1 cellular context compared by ENCODE assay signal in the genomic region with DNA sequence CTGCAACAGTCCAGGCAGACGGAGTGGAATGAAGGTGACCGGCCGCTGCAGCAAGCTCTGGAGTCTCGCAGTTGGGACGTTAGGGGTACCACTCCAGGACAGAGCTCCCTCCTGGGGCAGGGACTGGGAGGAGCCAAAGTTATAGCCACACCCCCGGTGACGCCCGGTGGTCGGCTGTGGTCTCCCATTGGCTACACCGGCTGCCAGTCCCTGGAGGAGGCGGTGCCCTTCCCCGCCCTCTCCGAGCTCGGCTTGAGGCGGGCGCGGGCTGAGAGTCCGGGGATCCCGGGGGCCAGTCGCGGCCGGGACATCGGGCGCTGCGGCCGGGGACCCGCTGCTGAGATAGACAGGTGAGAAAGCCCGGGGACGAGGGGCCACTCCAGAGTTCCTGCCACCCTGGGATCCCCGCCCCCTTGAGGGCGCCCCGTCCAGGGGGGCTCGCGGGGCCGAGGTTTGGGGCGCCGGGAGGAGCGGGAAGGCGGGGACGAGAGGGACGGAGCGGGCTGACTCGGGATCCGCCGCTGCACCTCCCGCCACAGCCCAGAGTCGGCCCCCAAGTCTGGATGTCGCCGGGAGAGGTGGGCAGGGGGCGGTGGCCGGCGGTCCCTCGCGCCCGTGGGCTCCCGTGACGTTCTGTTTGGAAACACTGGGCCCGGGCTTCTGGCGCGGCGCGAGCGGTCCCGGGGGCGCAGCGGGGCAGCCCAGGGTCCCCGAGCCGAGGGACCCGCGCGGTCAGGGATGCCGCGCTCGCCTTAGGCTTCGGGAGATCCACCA.
TF ChIP-seq lines count a peak whose summit lies in the region.

A gene (plus strand): TSS at position 231 of the 774 bp plus-strand sequence. CDS start 7,414 bp downstream, outside the sequence.

TF ChIP-seq in HEK293, 187 proteins besides CTCF, POLR2A, EP300 and RAD21 (continued from another document):
- TF ChIP-seq, protein P1, sequence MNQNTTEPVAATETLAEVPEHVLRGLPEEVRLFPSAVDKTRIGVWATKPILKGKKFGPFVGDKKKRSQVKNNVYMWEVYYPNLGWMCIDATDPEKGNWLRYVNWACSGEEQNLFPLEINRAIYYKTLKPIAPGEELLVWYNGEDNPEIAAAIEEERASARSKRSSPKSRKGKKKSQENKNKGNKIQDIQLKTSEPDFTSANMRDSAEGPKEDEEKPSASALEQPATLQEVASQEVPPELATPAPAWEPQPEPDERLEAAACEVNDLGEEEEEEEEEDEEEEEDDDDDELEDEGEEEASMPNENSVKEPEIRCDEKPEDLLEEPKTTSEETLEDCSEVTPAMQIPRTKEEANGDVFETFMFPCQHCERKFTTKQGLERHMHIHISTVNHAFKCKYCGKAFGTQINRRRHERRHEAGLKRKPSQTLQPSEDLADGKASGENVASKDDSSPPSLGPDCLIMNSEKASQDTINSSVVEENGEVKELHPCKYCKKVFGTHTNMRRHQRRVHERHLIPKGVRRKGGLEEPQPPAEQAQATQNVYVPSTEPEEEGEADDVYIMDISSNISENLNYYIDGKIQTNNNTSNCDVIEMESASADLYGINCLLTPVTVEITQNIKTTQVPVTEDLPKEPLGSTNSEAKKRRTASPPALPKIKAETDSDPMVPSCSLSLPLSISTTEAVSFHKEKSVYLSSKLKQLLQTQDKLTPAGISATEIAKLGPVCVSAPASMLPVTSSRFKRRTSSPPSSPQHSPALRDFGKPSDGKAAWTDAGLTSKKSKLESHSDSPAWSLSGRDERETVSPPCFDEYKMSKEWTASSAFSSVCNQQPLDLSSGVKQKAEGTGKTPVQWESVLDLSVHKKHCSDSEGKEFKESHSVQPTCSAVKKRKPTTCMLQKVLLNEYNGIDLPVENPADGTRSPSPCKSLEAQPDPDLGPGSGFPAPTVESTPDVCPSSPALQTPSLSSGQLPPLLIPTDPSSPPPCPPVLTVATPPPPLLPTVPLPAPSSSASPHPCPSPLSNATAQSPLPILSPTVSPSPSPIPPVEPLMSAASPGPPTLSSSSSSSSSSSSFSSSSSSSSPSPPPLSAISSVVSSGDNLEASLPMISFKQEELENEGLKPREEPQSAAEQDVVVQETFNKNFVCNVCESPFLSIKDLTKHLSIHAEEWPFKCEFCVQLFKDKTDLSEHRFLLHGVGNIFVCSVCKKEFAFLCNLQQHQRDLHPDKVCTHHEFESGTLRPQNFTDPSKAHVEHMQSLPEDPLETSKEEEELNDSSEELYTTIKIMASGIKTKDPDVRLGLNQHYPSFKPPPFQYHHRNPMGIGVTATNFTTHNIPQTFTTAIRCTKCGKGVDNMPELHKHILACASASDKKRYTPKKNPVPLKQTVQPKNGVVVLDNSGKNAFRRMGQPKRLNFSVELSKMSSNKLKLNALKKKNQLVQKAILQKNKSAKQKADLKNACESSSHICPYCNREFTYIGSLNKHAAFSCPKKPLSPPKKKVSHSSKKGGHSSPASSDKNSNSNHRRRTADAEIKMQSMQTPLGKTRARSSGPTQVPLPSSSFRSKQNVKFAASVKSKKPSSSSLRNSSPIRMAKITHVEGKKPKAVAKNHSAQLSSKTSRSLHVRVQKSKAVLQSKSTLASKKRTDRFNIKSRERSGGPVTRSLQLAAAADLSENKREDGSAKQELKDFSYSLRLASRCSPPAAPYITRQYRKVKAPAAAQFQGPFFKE (tag by site-specific recombination; IDR thresholded peaks at IDR 0.05; ENCODE audit: borderline replicate concordance) = no peak
- TF ChIP-seq, protein P2, sequence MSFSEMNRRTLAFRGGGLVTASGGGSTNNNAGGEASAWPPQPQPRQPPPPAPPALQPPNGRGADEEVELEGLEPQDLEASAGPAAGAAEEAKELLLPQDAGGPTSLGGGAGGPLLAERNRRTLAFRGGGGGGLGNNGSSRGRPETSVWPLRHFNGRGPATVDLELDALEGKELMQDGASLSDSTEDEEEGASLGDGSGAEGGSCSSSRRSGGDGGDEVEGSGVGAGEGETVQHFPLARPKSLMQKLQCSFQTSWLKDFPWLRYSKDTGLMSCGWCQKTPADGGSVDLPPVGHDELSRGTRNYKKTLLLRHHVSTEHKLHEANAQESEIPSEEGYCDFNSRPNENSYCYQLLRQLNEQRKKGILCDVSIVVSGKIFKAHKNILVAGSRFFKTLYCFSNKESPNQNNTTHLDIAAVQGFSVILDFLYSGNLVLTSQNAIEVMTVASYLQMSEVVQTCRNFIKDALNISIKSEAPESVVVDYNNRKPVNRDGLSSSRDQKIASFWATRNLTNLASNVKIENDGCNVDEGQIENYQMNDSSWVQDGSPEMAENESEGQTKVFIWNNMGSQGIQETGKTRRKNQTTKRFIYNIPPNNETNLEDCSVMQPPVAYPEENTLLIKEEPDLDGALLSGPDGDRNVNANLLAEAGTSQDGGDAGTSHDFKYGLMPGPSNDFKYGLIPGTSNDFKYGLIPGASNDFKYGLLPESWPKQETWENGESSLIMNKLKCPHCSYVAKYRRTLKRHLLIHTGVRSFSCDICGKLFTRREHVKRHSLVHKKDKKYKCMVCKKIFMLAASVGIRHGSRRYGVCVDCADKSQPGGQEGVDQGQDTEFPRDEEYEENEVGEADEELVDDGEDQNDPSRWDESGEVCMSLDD (tag by site-specific recombination; IDR thresholded peaks at IDR 0.05) = peak; percentile 85
- TF ChIP-seq PRDM1 (tag by site-specific recombination; IDR thresholded peaks at IDR 0.05) (no peak), ZNF112 (tag by site-specific recombination; IDR thresholded peaks at IDR 0.05) (no peak), ZNF239 (tag by site-specific recombination; IDR thresholded peaks at IDR 0.05) (no peak), ZNF335 (tag by site-specific recombination; conservative IDR thresholded peaks at IDR 0.05) (peak; percentile 90), ZNF777 (tag by site-specific recombination; IDR thresholded peaks at IDR 0.05; ENCODE audit: borderline replicate concordance) (peak; percentile 42; the same call in 1 of the 2 replicates), ZEB2 (tag by site-specific recombination; IDR thresholded peaks at IDR 0.05) (peak; percentile 48; the same call in 1 of the 2 replicates), SP2 (tag by site-specific recombination; IDR thresholded peaks at IDR 0.05) (peak; percentile 84), ZNF404 (tag by site-specific recombination; IDR thresholded peaks at IDR 0.05) (no peak), HOXD13 (CRISPR knock-in tag; IDR thresholded peaks at IDR 0.05; ENCODE audit: borderline replicate concordance) (no peak), ZBTB48 (tag by site-specific recombination; IDR thresholded peaks at IDR 0.05) (peak; percentile 65), ZNF530 (tag by site-specific recombination; IDR thresholded peaks at IDR 0.05; ENCODE audit: low read depth) (no peak), ZNF48 (tag by site-specific recombination; IDR thresholded peaks at IDR 0.05) (no peak), BCL11B (tag by site-specific recombination; IDR thresholded peaks at IDR 0.05; ENCODE audit: low read depth) (no peak), ZBTB20 (tag by site-specific recombination; IDR thresholded peaks at IDR 0.05) (peak; percentile 68; the same call in 1 of the 2 replicates), SCRT2 (tag by site-specific recombination; IDR thresholded peaks at IDR 0.05) (no peak), ZIC2 (tag by site-specific recombination; IDR thresholded peaks at IDR 0.05) (no peak), TRIM28 (IDR thresholded peaks at IDR 0.05; ENCODE audit: borderline replicate concordance, low read length) (0 out of 2 replicates have a peak, but pooled peaks have one; percentile 2), ZNF19 (tag by site-specific recombination; IDR thresholded peaks at IDR 0.05; ENCODE audit: low read depth) (no peak), GLIS2 (tag by site-specific recombination; IDR thresholded peaks at IDR 0.05) (peak; percentile 88), KLF10 (tag by site-specific recombination; IDR thresholded peaks at IDR 0.05) (peak; percentile 18; the same call in 1 of the 2 replicates), ZNF624 (tag by site-specific recombination; IDR thresholded peaks at IDR 0.05) (no peak), ZNF138 (tag by site-specific recombination; IDR thresholded peaks at IDR 0.05; ENCODE audit: borderline replicate concordance) (no peak)
- TF ChIP-seq, protein P3, sequence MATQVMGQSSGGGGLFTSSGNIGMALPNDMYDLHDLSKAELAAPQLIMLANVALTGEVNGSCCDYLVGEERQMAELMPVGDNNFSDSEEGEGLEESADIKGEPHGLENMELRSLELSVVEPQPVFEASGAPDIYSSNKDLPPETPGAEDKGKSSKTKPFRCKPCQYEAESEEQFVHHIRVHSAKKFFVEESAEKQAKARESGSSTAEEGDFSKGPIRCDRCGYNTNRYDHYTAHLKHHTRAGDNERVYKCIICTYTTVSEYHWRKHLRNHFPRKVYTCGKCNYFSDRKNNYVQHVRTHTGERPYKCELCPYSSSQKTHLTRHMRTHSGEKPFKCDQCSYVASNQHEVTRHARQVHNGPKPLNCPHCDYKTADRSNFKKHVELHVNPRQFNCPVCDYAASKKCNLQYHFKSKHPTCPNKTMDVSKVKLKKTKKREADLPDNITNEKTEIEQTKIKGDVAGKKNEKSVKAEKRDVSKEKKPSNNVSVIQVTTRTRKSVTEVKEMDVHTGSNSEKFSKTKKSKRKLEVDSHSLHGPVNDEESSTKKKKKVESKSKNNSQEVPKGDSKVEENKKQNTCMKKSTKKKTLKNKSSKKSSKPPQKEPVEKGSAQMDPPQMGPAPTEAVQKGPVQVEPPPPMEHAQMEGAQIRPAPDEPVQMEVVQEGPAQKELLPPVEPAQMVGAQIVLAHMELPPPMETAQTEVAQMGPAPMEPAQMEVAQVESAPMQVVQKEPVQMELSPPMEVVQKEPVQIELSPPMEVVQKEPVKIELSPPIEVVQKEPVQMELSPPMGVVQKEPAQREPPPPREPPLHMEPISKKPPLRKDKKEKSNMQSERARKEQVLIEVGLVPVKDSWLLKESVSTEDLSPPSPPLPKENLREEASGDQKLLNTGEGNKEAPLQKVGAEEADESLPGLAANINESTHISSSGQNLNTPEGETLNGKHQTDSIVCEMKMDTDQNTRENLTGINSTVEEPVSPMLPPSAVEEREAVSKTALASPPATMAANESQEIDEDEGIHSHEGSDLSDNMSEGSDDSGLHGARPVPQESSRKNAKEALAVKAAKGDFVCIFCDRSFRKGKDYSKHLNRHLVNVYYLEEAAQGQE (tag by site-specific recombination; IDR thresholded peaks at IDR 0.05) = no peak
- TF ChIP-seq, protein P4, sequence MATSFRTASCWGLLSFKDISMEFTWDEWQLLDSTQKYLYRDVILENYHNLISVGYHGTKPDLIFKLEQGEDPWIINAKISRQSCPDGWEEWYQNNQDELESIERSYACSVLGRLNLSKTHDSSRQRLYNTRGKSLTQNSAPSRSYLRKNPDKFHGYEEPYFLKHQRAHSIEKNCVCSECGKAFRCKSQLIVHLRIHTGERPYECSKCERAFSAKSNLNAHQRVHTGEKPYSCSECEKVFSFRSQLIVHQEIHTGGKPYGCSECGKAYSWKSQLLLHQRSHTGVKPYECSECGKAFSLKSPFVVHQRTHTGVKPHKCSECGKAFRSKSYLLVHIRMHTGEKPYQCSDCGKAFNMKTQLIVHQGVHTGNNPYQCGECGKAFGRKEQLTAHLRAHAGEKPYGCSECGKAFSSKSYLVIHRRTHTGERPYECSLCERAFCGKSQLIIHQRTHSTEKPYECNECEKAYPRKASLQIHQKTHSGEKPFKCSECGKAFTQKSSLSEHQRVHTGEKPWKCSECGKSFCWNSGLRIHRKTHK (tag by site-specific recombination; IDR thresholded peaks at IDR 0.05) = no peak
- TF ChIP-seq, protein P5, sequence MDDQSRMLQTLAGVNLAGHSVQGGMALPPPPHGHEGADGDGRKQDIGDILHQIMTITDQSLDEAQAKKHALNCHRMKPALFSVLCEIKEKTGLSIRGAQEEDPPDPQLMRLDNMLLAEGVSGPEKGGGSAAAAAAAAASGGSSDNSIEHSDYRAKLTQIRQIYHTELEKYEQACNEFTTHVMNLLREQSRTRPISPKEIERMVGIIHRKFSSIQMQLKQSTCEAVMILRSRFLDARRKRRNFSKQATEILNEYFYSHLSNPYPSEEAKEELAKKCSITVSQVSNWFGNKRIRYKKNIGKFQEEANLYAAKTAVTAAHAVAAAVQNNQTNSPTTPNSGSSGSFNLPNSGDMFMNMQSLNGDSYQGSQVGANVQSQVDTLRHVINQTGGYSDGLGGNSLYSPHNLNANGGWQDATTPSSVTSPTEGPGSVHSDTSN (CRISPR knock-in tag; IDR thresholded peaks at IDR 0.05) = peak; percentile 98
- TF ChIP-seq, protein P6, sequence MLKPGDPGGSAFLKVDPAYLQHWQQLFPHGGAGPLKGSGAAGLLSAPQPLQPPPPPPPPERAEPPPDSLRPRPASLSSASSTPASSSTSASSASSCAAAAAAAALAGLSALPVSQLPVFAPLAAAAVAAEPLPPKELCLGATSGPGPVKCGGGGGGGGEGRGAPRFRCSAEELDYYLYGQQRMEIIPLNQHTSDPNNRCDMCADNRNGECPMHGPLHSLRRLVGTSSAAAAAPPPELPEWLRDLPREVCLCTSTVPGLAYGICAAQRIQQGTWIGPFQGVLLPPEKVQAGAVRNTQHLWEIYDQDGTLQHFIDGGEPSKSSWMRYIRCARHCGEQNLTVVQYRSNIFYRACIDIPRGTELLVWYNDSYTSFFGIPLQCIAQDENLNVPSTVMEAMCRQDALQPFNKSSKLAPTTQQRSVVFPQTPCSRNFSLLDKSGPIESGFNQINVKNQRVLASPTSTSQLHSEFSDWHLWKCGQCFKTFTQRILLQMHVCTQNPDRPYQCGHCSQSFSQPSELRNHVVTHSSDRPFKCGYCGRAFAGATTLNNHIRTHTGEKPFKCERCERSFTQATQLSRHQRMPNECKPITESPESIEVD (tag by site-specific recombination; IDR thresholded peaks at IDR 0.05) = no peak
- TF ChIP-seq, protein P7, sequence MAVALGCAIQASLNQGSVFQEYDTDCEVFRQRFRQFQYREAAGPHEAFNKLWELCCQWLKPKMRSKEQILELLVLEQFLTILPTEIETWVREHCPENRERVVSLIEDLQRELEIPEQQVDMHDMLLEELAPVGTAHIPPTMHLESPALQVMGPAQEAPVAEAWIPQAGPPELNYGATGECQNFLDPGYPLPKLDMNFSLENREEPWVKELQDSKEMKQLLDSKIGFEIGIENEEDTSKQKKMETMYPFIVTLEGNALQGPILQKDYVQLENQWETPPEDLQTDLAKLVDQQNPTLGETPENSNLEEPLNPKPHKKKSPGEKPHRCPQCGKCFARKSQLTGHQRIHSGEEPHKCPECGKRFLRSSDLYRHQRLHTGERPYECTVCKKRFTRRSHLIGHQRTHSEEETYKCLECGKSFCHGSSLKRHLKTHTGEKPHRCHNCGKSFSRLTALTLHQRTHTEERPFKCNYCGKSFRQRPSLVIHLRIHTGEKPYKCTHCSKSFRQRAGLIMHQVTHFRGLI (tag by site-specific recombination; IDR thresholded peaks at IDR 0.05) = peak; percentile 37; the same call in 1 of the 2 replicates
